8 cellular contexts compared by ENCODE assay signal in the genomic region with DNA sequence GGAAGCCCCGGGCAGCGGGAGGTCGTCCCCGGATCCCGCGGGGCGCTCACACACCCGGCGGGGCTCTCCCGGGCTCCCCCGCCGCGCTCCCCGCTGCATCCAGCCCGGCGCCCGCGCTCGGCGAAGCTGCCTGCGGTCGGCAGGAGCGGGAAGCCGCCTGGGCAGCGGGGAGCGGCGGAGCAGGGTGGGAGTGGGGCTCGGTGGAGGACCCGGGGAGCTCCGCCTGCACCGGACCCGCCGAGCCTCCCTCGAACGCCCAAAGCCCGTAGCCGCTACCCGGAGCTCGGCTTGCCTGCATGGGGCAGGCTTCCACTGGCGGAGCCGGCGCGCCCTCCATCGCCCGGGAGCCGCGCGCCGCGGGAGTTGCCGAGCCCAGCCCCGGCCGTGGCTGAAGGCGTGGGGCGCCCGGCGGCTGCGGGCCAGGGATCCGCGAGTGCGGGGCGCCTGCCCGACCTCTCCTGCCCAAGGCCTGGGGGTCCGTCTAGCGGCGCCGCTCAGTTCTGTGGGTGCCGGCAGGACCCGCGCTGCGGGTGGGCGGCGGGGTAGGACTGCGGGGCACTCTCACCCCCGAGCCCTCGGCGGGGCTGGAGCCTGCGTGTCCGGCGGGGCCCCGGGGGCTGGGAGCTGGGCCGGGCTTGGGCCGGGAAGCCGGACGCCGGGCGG. TPM values are rescaled to one million over a fixed set of nuclear protein-coding genes. Genes with fewer than 3 reads are reported as not detected.
A peak's percentile ranks its signal among the peaks of the same experiment; 100 is the strongest.
DNase-seq lines count a peak whose midpoint lies in the region; ATAC-seq and TF ChIP-seq lines count a peak whose summit lies in the region.

No MANE protein-coding gene starts in this region.

- intact Hi-C loops in esophagus squamous epithelium (cut with DNase I) (no loop called here), aorta (cut with DNase I) (no loop called here), left colon (cut with DNase I, micrococcal nuclease) (no loop called here)

- H3K9ac ChIP-seq in neural cell (ENCODE audit: low read length), result peak overlapping the region; percentile 78

- peaks cover 3% of the 10 kb centered on the region for H4K20me1 ChIP-seq in neural cell (ENCODE audit: insufficient read depth)

- H3K4me1 ChIP-seq in esophagus squamous epithelium (peaks cover 0 to 24% (median 20%) of the 10 kb centered on the region in 3 donors), aorta (ENCODE audit: control insufficient read depth in 1 of 2, insufficient read depth in 2 of 2, low read length in 2 of 2) (no peaks in the 10 kb centered on the region)

- H3K27me3 ChIP-seq in esophagus squamous epithelium, result peaks cover 0 to 89% (median 11%) of the 10 kb centered on the region in 4 donors
- peaks cover 6% of the 10 kb centered on the region for H3K27me3 ChIP-seq in neural cell (ENCODE audit: insufficient read depth, low read depth, low read length)
- H3K27me3 ChIP-seq in aorta (ENCODE audit: control insufficient read depth in 1 of 2, insufficient read depth in 2 of 2, low read length in 1 of 2), result peaks cover 0 to 2% of the 10 kb centered on the region in 2 donors

- ATAC-seq in aorta (ENCODE audit: low FRiP score) (no peak), left colon (no peak)

- peaks cover 31% of the 10 kb centered on the region for H3K79me2 ChIP-seq in neural cell (replicated peaks; ENCODE audit: insufficient read depth, low read length)

- in situ Hi-C loops in KBM-7 (cut with MboI; ENCODE audit: low pct_unique_long_range_greater_than_20kb, low sequenced_read_pairs), result no loop called here

- H3K27ac ChIP-seq in esophagus squamous epithelium (no peak overlapping the region), neural cell (ENCODE audit: low read length) (no peak overlapping the region), aorta (ENCODE audit: low read depth in 1 of 2, low read length in 2 of 2) (no peak overlapping the region)

- no peak overlapping the region for H2AFZ ChIP-seq in neural cell (ENCODE audit: low read depth, low read length)

- TF ChIP-seq CTCF in esophagus squamous epithelium (IDR thresholded peaks at IDR 0.05) (no peak), neural cell (IDR thresholded peaks at IDR 0.05; ENCODE audit: poor library complexity, severe bottlenecking) (peak; percentile 6)

- H3K36me3 ChIP-seq in esophagus squamous epithelium (no peaks in the 10 kb centered on the region), neural cell (ENCODE audit: insufficient read depth, low read length) (no peaks in the 10 kb centered on the region), aorta (ENCODE audit: control insufficient read depth in 1 of 2, insufficient read depth in 2 of 2, low read length in 1 of 2) (no peaks in the 10 kb centered on the region)

- H3F3A ChIP-seq in neural cell (ENCODE audit: insufficient read depth, low read length, poor library complexity, severe bottlenecking), result no peaks in the 10 kb centered on the region

- no peaks in the 10 kb centered on the region for H3K9me3 ChIP-seq in esophagus squamous epithelium
- H3K9me3 ChIP-seq in neural cell (ENCODE audit: low read length), result no peaks in the 10 kb centered on the region
- H3K9me3 ChIP-seq in aorta (ENCODE audit: control insufficient read depth, low read length), result peaks cover 2% of the 10 kb centered on the region

- H3K9me2 ChIP-seq in neural cell (ENCODE audit: insufficient read depth, low read length), result no peaks in the 10 kb centered on the region

- TF ChIP-seq RAD21 in neural cell (conservative IDR thresholded peaks at IDR 0.05), result peak; percentile 42

- DNase-seq in Ammon's horn (ENCODE audit: low spot score) (peak; percentile 24), KBM-7 (peak; percentile 5), esophagus squamous epithelium (lab: John Stamatoyannopoulos, UW) (no peak), LoVo (ENCODE audit: low spot score) (no peak), aorta (no peak), left colon (no peak)
- no peak for DNase-seq in activated CD4-positive, alpha-beta T cell treated with anti-CD3 and anti-CD28 coated beads, Interleukin-2, amount 50 U/mL, for 48 hours

- TF ChIP-seq POLR2A in esophagus squamous epithelium (IDR thresholded peaks at IDR 0.05), result no peak

- H3K4me3 ChIP-seq in esophagus squamous epithelium (peak overlapping the region; percentile 19 to 49 (median 35)), neural cell (ENCODE audit: low read length) (peak overlapping the region; percentile 78), aorta (ENCODE audit: low read length in 2 of 2) (peak overlapping the region in 1 of 2 donors; percentile 22)

- no peak overlapping the region for H3K4me2 ChIP-seq in neural cell (ENCODE audit: low read length)

- no peak for TF ChIP-seq EP300 in neural cell (conservative IDR thresholded peaks at IDR 0.05; ENCODE audit: poor library complexity, severe bottlenecking)

- no CpG with 5 or more reads among the region's 87 CpGs for WGBS in esophagus squamous epithelium, 2 donors
- 0 to 1% methylated on average over 33 to 87 of the region's 87 CpGs for WGBS in aorta, 2 donors

TF ChIP-seq in neural cell, 6 proteins besides CTCF, POLR2A, EP300 and RAD21:
- TF ChIP-seq SMC3 (conservative IDR thresholded peaks at IDR 0.05; ENCODE audit: poor library complexity) (no peak), EZH2 (IDR thresholded peaks at IDR 0.05; ENCODE audit: borderline replicate concordance, insufficient read depth, low read length, poor library complexity, severe bottlenecking) (no peak), MXI1 (conservative IDR thresholded peaks at IDR 0.05; ENCODE audit: poor library complexity, severe bottlenecking) (no peak), TAF1 (IDR thresholded peaks at IDR 0.05; ENCODE audit: low read depth) (no peak), POLR2AphosphoS5 (IDR thresholded peaks at IDR 0.05) (no peak)
- TF ChIP-seq, protein P1, sequence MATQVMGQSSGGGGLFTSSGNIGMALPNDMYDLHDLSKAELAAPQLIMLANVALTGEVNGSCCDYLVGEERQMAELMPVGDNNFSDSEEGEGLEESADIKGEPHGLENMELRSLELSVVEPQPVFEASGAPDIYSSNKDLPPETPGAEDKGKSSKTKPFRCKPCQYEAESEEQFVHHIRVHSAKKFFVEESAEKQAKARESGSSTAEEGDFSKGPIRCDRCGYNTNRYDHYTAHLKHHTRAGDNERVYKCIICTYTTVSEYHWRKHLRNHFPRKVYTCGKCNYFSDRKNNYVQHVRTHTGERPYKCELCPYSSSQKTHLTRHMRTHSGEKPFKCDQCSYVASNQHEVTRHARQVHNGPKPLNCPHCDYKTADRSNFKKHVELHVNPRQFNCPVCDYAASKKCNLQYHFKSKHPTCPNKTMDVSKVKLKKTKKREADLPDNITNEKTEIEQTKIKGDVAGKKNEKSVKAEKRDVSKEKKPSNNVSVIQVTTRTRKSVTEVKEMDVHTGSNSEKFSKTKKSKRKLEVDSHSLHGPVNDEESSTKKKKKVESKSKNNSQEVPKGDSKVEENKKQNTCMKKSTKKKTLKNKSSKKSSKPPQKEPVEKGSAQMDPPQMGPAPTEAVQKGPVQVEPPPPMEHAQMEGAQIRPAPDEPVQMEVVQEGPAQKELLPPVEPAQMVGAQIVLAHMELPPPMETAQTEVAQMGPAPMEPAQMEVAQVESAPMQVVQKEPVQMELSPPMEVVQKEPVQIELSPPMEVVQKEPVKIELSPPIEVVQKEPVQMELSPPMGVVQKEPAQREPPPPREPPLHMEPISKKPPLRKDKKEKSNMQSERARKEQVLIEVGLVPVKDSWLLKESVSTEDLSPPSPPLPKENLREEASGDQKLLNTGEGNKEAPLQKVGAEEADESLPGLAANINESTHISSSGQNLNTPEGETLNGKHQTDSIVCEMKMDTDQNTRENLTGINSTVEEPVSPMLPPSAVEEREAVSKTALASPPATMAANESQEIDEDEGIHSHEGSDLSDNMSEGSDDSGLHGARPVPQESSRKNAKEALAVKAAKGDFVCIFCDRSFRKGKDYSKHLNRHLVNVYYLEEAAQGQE (IDR thresholded peaks at IDR 0.05; ENCODE audit: borderline replicate concordance), result no peak

RNA-seq across cellular contexts. Expression of gene CDH4, which starts 0.7 kb away (rescaled TPM):
- total RNA-seq in esophagus squamous epithelium (under 1 TPM in 3 of 4 donors, not detected in 1; 0.13 to 0.38 (median 0.21) TPM), aorta (under 1 TPM; 0.06 to 0.10 TPM), left colon (under 1 TPM in 1 of 2 donors, not detected in 1; 0.06 TPM)
- polyA plus RNA-seq in neural cell (24.6 and 32.0 TPM in 2 replicates), aorta (not detected)
- 72.0 and 80.8 TPM in 2 replicates for polyA minus RNA-seq in neural cell

Comparison
In these comparisons a context has a peak if more than half of its experiments do, and no peak if none do; other contexts are left out.
1. DNase-seq: peak in Ammon's horn (single experiment) and KBM-7 (single experiment); none in esophagus squamous epithelium (single experiment), LoVo (single experiment), activated CD4-positive, alpha-beta T cell treated with anti-CD3 and anti-CD28 coated beads, Interleukin-2, amount 50 U/mL, for 48 hours (0 of 2), aorta (0 of 2) and left colon (0 of 2).